Comparison of ENCODE assay signal across 8 cellular contexts in the genomic region with DNA sequence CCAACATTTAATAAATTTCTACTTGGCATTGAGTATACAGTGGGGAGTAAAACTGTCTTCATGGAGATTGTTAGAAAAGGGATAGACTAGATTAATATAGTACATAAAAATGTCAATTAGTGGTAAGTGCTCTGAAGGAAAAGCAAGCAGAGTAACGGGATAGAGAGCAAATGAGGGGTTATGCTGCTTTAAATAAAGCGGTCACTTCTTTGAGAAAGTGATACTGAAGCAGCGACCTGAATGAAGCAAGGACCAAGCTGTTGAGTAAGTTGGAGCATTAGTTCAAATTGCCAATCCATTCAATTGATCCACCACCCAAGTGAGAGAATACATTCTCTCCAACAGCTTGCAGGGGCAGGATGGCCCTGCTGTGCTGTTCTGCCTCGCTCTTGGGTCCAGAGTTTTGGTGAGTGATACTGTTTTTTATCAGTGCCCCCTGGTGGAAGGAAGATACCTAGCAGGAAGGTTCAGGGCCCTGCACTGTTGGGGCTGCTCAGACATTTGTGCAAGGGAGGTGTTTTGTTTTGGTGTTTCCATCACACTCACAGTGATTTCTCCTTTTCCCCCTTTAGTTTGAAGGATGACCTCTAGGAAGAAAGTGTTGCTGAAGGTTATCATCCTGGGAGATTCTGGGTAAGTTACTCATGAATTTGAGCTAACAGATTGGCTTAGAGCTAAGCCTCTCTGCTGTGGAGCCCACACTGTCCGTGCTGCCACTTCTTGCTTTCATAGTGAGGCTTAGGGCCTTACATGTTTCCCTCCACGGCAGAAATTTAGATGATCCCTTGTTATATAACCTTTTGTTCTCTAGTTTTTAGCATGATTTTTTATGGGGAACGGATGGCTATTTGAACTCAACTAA.
DNase-seq lines count a peak whose midpoint lies in the region; ATAC-seq and TF ChIP-seq lines count a peak whose summit lies in the region.

No MANE protein-coding gene starts in this region.

- TF ChIP-seq CTCF in DND-41 (IDR thresholded peaks at IDR 0.05; ENCODE audit: borderline replicate concordance, extremely low read depth, low read length, poor library complexity, severe bottlenecking), result peak; percentile 85

- H3K9me3 Mint-ChIP-seq in activated naive CD4-positive, alpha-beta T cell treated with anti-CD3 and anti-CD28 coated beads, Interleukin-2, amount 10 ng/mL, durations not matched to agents 7 days and 5 days, result no peaks in the 10 kb centered on the region

- no peaks in the 10 kb centered on the region for H3K27me3 ChIP-seq in DND-41 (ENCODE audit: insufficient read depth, low read length, poor library complexity)

- H3K27ac Mint-ChIP-seq in activated naive CD4-positive, alpha-beta T cell treated with anti-CD3 and anti-CD28 coated beads, Interleukin-2, amount 10 ng/mL, durations not matched to agents 7 days and 5 days, result peak overlapping the region; percentile 82

- H3K27me3 Mint-ChIP-seq in activated naive CD4-positive, alpha-beta T cell treated with anti-CD3 and anti-CD28 coated beads, Interleukin-2, amount 10 ng/mL, durations not matched to agents 7 days and 5 days, result no peaks in the 10 kb centered on the region

- H3K9ac ChIP-seq in DND-41 (ENCODE audit: low read depth, low read length), result no peak overlapping the region

- DNase-seq in DND-41, result peak; percentile 64
- DNase-seq in LHCN-M2 (ENCODE audit: low read depth), result peak; percentile 59
- peak; percentile 18 for DNase-seq in SHP77 treated with DMSO at 0.1 percent for 48 hours (lab: John Stamatoyannopoulos, UW)
- peak; percentile 77 for DNase-seq in activated naive CD4-positive, alpha-beta T cell treated with anti-CD3 and anti-CD28 coated beads, Interleukin-2, amount 10 ng/mL, durations not matched to agents 7 days and 5 days
- DNase-seq in glomerular visceral epithelial cell (ENCODE audit: extremely low spot score), result peak; percentile 55
- DNase-seq in pons (ENCODE audit: low spot score), result peak; percentile 80

- ATAC-seq in DND-41 (ENCODE audit: insufficient read depth, low read depth) (peak; percentile 98), GM21723 (IDR thresholded peaks at IDR 0.05; ENCODE audit: unreplicated experiment) (peak; percentile 71), GM21515 (IDR thresholded peaks at IDR 0.05; ENCODE audit: unreplicated experiment) (no peak)

- H3K4me3 ChIP-seq in DND-41 (ENCODE audit: low read depth in 1 of 2, low read length in 2 of 2), result no peak overlapping the region

- peaks cover 48% of the 10 kb centered on the region for H3K36me3 ChIP-seq in DND-41 (ENCODE audit: insufficient read depth, low read length)

- CTCF ChIA-PET in activated naive CD4-positive, alpha-beta T cell treated with anti-CD3 and anti-CD28 coated beads, Interleukin-2, amount 10 ng/mL, durations not matched to agents 7 days and 5 days (lab: Charles Lee), result interaction anchor here (0.7 to 8.1 kb wide), 23 partner anchors 9 to 178 kb away, joined by 3 to 146 read pairs (median 5); a partner anchor contains a TSS

- no peak overlapping the region for H2AFZ ChIP-seq in DND-41 (ENCODE audit: low read depth, low read length)

- H3K4me1 ChIP-seq in DND-41 (ENCODE audit: insufficient read depth, low read length), result no peaks in the 10 kb centered on the region

- peaks cover 80% of the 10 kb centered on the region for H3K79me2 ChIP-seq in DND-41 (ENCODE audit: insufficient read depth, low read length)

- no peak overlapping the region for H3K4me2 ChIP-seq in DND-41 (ENCODE audit: insufficient read depth, low read length)

- peaks cover 78% of the 10 kb centered on the region for H3K4me1 Mint-ChIP-seq in activated naive CD4-positive, alpha-beta T cell treated with anti-CD3 and anti-CD28 coated beads, Interleukin-2, amount 10 ng/mL, durations not matched to agents 7 days and 5 days

- peak overlapping the region; percentile 3 for H3K4me3 Mint-ChIP-seq in activated naive CD4-positive, alpha-beta T cell treated with anti-CD3 and anti-CD28 coated beads, Interleukin-2, amount 10 ng/mL, durations not matched to agents 7 days and 5 days

- no peaks in the 10 kb centered on the region for H3K9me3 ChIP-seq in DND-41 (ENCODE audit: insufficient read depth, low read length, severe bottlenecking)

- H4K20me1 ChIP-seq in DND-41 (ENCODE audit: insufficient read depth, low read length), result peaks cover 47% of the 10 kb centered on the region

- H3K27ac ChIP-seq in DND-41 (ENCODE audit: low read length), result no peak overlapping the region

- peaks cover 48% of the 10 kb centered on the region for H3K36me3 Mint-ChIP-seq in activated naive CD4-positive, alpha-beta T cell treated with anti-CD3 and anti-CD28 coated beads, Interleukin-2, amount 10 ng/mL, durations not matched to agents 7 days and 5 days

Comparison
In these comparisons a context has a peak if more than half of its experiments do, and no peak if none do; other contexts are left out.
1. DNase-seq: peak in every context shown above with its lines; median percentile 80 in pons; 77 in activated naive CD4-positive, alpha-beta T cell treated with anti-CD3 and anti-CD28 coated beads, Interleukin-2, amount 10 ng/mL, durations not matched to agents 7 days and 5 days; 64 in DND-41; 59 in LHCN-M2; 55 in glomerular visceral epithelial cell; 18 in SHP77 treated with DMSO at 0.1 percent for 48 hours.